ENCODE assay signal across 9 cellular contexts in the genomic region with DNA sequence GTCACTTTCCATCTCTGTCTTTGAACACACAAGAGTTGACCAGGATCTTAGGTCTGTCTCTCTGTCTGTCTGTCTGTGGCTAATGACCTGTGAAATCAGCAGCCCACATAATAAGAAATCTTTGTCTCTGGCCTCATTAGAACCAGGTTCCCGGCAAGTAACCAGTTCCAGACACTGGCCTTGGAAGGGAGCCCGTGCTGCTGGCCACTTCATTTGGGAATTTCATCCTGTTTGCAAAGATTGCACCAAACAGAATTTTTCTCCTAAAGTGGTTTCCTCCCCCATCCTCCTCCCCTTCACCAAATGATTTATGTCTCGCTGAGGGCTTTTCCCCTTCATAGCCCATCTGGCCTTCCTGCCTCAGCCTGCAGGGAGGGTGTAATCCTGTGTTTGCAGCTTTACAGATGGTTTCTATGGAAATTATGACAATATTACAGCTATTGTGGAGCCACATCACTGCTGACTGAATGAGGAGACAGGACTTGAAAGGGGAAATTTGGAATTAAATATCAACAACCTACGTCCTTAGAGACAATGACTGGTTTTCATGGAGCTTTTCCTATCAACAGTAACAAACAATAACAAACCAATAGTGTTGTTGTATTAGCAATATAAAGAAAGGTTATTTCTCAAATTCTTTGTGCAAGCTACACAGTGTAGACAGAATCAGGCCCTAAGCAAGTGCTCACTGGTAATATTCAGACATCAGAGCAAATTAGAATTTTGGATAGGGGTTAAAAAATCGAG. TPM values are rescaled to one million over a fixed set of nuclear protein-coding genes. Genes with fewer than 3 reads are reported as not detected.
A peak's percentile ranks its signal among the peaks of the same experiment; 100 is the strongest.
DNase-seq lines count a peak whose midpoint lies in the region; ATAC-seq, FAIRE-seq and TF ChIP-seq lines count a peak whose summit lies in the region.
"Had no signal": no experiment of that assay in that cellular context is flagged by ENCODE, and none has a peak within 500 bp of the region (broad histone marks: within the 10 kb centered on the region; RNA-seq: fewer than 3 reads in every experiment).

No MANE protein-coding gene starts in this region.

- H3K36me3 ChIP-seq in Peyer's patch (no peaks in the 10 kb centered on the region), sigmoid colon (no peaks in the 10 kb centered on the region)

- 28 to 63% methylated on average over 5 of the region's 5 CpGs for WGBS in sigmoid colon, 2 donors

- no peak overlapping the region for H3K4me3 Mint-ChIP-seq in progenitor cell of endocrine pancreas (ENCODE audit: low read depth)

- intact Hi-C loops in sigmoid colon (cut with DNase I) = loop anchor here (2.0 kb wide), 1 partner anchor 17 kb away; no protein-coding TSS in a partner anchor

- peak overlapping the region; percentile 21 to 72 (median 67) for H3K27ac ChIP-seq in Peyer's patch
- H3K27ac ChIP-seq in sigmoid colon = peak overlapping the region; percentile 61 to 84 (median 68)
- H3K27ac ChIP-seq: epithelial cell of prostate had no signal

- DNase-seq in HFF-Myc (ENCODE audit: extremely low read depth, low read depth) (peak; percentile 98), Peyer's patch (peak in 2 of 3 donors; percentile 57 to 66), glomerular endothelial cell (ENCODE audit: extremely low read depth, low read depth, low spot score) (peak; percentile 99), sigmoid colon (peak; percentile 89), GM12891 (ENCODE audit: insufficient read length, low spot score) (no peak), progenitor cell of endocrine pancreas (ENCODE audit: low spot score, unreplicated experiment) (no peak)
- no peak for DNase-seq in activated CD4-positive, alpha-beta T cell treated with anti-CD3 and anti-CD28 coated beads for 48 hours

- H3K4me1 Mint-ChIP-seq in progenitor cell of endocrine pancreas (ENCODE audit: low read depth) = no peaks in the 10 kb centered on the region

- no peak overlapping the region for H3K27ac Mint-ChIP-seq in progenitor cell of endocrine pancreas

- ATAC-seq in HG03280 (IDR thresholded peaks at IDR 0.05; ENCODE audit: unreplicated experiment) = no peak

- TF ChIP-seq POLR2A in Peyer's patch (IDR thresholded peaks at IDR 0.05) = no peak
- TF ChIP-seq POLR2A in sigmoid colon (IDR thresholded peaks at IDR 0.05) = no peak
- TF ChIP-seq POLR2A in GM12891 (IDR thresholded peaks at IDR 0.05; ENCODE audit: low read depth, low read length) = no peak

- H3K9me3 ChIP-seq in Peyer's patch = no peaks in the 10 kb centered on the region
- H3K9me3 ChIP-seq in sigmoid colon = no peaks in the 10 kb centered on the region

- TF ChIP-seq CTCF in HFF-Myc (IDR thresholded peaks at IDR 0.05; ENCODE audit: low read depth, low read length, missing control alignments) (no peak), Peyer's patch (IDR thresholded peaks at IDR 0.05) (no peak), sigmoid colon (IDR thresholded peaks at IDR 0.05) (no peak), progenitor cell of endocrine pancreas (IDR thresholded peaks at IDR 0.05; ENCODE audit: unreplicated experiment) (no peak)

- H3K27me3 ChIP-seq in Peyer's patch (no peaks in the 10 kb centered on the region), sigmoid colon (no peaks in the 10 kb centered on the region)

- peaks cover 0 to 9% (median 0%) of the 10 kb centered on the region in 4 donors for H3K4me1 ChIP-seq in Peyer's patch
- peaks cover 0 to 63% (median 50%) of the 10 kb centered on the region in 4 donors for H3K4me1 ChIP-seq in sigmoid colon

- H3K27me3 Mint-ChIP-seq in progenitor cell of endocrine pancreas = no peaks in the 10 kb centered on the region

- FAIRE-seq in GM12891 (lab: Jason Lieb, UNC) = no peak

- H3K4me3 ChIP-seq in HFF-Myc (replicated peaks; ENCODE audit: low read depth, low read length) (no peak overlapping the region), Peyer's patch (no peak overlapping the region), sigmoid colon (no peak overlapping the region)

- TF ChIP-seq EP300 in sigmoid colon (IDR thresholded peaks at IDR 0.05) = no peak

- no peaks in the 10 kb centered on the region for H3K36me3 Mint-ChIP-seq in progenitor cell of endocrine pancreas (ENCODE audit: insufficient read depth)

- H3K9me3 Mint-ChIP-seq in progenitor cell of endocrine pancreas (ENCODE audit: low read depth) = no peaks in the 10 kb centered on the region

TF ChIP-seq in GM12891, 5 proteins besides CTCF, POLR2A, EP300 and RAD21:
- TF ChIP-seq SPI1 (IDR thresholded peaks at IDR 0.05; ENCODE audit: low read depth, low read length) (no peak), TAF1 (IDR thresholded peaks at IDR 0.05; ENCODE audit: low read depth, low read length) (no peak), POLR2AphosphoS5 (IDR thresholded peaks at IDR 0.05; ENCODE audit: low read depth, low read length) (no peak), PAX5 (IDR thresholded peaks at IDR 0.05; ENCODE audit: insufficient read depth, low read length, severe bottlenecking) (no peak), POU2F2 (IDR thresholded peaks at IDR 0.05; ENCODE audit: low read depth, low read length) (no peak)

RNA-seq across cellular contexts. Expression of a gene that starts 25.7 kb away (rescaled TPM):
- total RNA-seq in Peyer's patch = 10 to 100 TPM in 3 of 4 donors, 1 to 10 TPM in 1; 7.4 to 42.1 (median 21.8) TPM
- total RNA-seq in glomerular endothelial cell = 67.0 and 145 TPM in 2 replicates
- total RNA-seq in sigmoid colon = 100 to 1,000 TPM; 149 to 343 (median 184) TPM
- 10 to 100 TPM in 2 of 3 donors, 1 to 10 TPM in 1; 4.2 to 48.7 (median 20.4) TPM for polyA plus RNA-seq in sigmoid colon
- 0.12 TPM for polyA plus RNA-seq in GM12891 (2012; ENCODE audit: low read depth, missing spikeins)
- total RNA-seq in progenitor cell of endocrine pancreas = 56.0 and 60.4 TPM in 2 replicates

Comparison
In these comparisons a context has a peak if more than half of its experiments do, and no peak if none do; other contexts are left out.
1. DNase-seq: peak in HFF-Myc (single experiment), Peyer's patch (2 of 3), glomerular endothelial cell (single experiment) and sigmoid colon (single experiment); none in GM12891 (single experiment), progenitor cell of endocrine pancreas (single experiment) and activated CD4-positive, alpha-beta T cell treated with anti-CD3 and anti-CD28 coated beads for 48 hours (single experiment).